11 cellular contexts compared by ENCODE assay signal in genomic region chr7:137091396-137091795, GRCh38.
DNase-seq lines count a peak whose midpoint lies in the region; ATAC-seq and TF ChIP-seq lines count a peak whose summit lies in the region.
"Had no signal": no experiment of that assay in that cellular context is flagged by ENCODE, and none has a peak within 500 bp of the region (broad histone marks: within the 10 kb centered on the region; RNA-seq: fewer than 3 reads in every experiment).

No MANE protein-coding gene starts in this region.

- CTCF ChIA-PET in SK-N-SH (lab: Yijun Ruan, JAX): interaction anchor here (0.8 kb wide), 1 partner anchor 10 kb away, joined by 3 read pairs; no protein-coding TSS in a partner anchor

- POLR2A ChIA-PET in SK-N-SH (lab: Yijun Ruan, JAX): no interaction called here

- no peak for TF ChIP-seq EP300 in SK-N-SH (IDR thresholded peaks at IDR 0.05; ENCODE audit: borderline replicate concordance in 1 of 2, low read depth in 1 of 2, low read length in 1 of 2)

- H3K9ac ChIP-seq in SK-N-SH: no peak overlapping the region

- 36% methylated on average over 2 of the region's 2 CpGs for WGBS in SK-N-SH (ENCODE audit: low lambda C conversion rate)

- H3F3A ChIP-seq in SK-N-SH (replicated peaks; ENCODE audit: insufficient read depth): no peaks in the 10 kb centered on the region

- no peaks in the 10 kb centered on the region for H3K36me3 ChIP-seq in SK-N-SH (replicated peaks in 1 of 2; ENCODE audit: control insufficient read depth in 1 of 2, insufficient read depth in 2 of 2, low read length in 1 of 2)
- no peaks in the 10 kb centered on the region for H3K36me3 ChIP-seq in left ventricle myocardium inferior
- no peaks in the 10 kb centered on the region for H3K36me3 ChIP-seq in upper lobe of right lung

- H3K4me1 ChIP-seq in SK-N-SH (ENCODE audit: control insufficient read depth in 1 of 2, insufficient read depth in 2 of 2, low read depth in 1 of 2, low read length in 1 of 2) (no peaks in the 10 kb centered on the region), left ventricle myocardium inferior (no peaks in the 10 kb centered on the region), upper lobe of right lung (no peaks in the 10 kb centered on the region)

- H3K4me3 ChIP-seq in SK-N-SH (ENCODE audit: low read depth in 2 of 2, low read length in 1 of 2) (no peak overlapping the region), left ventricle myocardium inferior (no peak overlapping the region), upper lobe of right lung (no peak overlapping the region)

- TF ChIP-seq RAD21 in SK-N-SH (IDR thresholded peaks at IDR 0.05; ENCODE audit: low read length): peak; percentile 76

- no peaks in the 10 kb centered on the region for H4K20me1 ChIP-seq in SK-N-SH (ENCODE audit: insufficient read depth)

- intact Hi-C loops in left ventricle myocardium inferior (cut with micrococcal nuclease): no loop called here
- intact Hi-C loops in upper lobe of right lung (cut with DNase I): no loop called here

- no peaks in the 10 kb centered on the region for H3K9me2 ChIP-seq in SK-N-SH

- no peak for ATAC-seq in SK-N-SH treated with all-trans-retinoic acid at 6 μM for 48 hours
- peak; percentile 49 for ATAC-seq in upper lobe of right lung
- no peak for ATAC-seq in HG02884 (IDR thresholded peaks at IDR 0.05; ENCODE audit: unreplicated experiment)
- ATAC-seq: activated T-cell treated with anti-CD3 and anti-CD28 coated beads, Interleukin-2, amount 50 U/mL, for 72 hours had no signal

- H3K4me2 ChIP-seq in SK-N-SH: no peak overlapping the region

- H3K27ac ChIP-seq in SK-N-SH (ENCODE audit: low read depth in 2 of 2, low read length in 1 of 2) (no peak overlapping the region), left ventricle myocardium inferior (replicated peaks) (no peak overlapping the region), upper lobe of right lung (no peak overlapping the region)

- H3K79me2 ChIP-seq in SK-N-SH (ENCODE audit: insufficient read depth): no peaks in the 10 kb centered on the region

- H3K9me3 ChIP-seq in SK-N-SH (no peaks in the 10 kb centered on the region), left ventricle myocardium inferior (replicated peaks) (peaks cover 13% of the 10 kb centered on the region), upper lobe of right lung (no peaks in the 10 kb centered on the region)

- no peaks in the 10 kb centered on the region for H3K27me3 ChIP-seq in SK-N-SH (ENCODE audit: insufficient read depth)
- no peaks in the 10 kb centered on the region for H3K27me3 ChIP-seq in left ventricle myocardium inferior (ENCODE audit: low read depth)
- no peaks in the 10 kb centered on the region for H3K27me3 ChIP-seq in upper lobe of right lung

- TF ChIP-seq CTCF in SK-N-SH (IDR thresholded peaks at IDR 0.05): peak; percentile 37; the same call in 1 of the 2 replicates
- TF ChIP-seq CTCF in left ventricle myocardium inferior (IDR thresholded peaks at IDR 0.05; ENCODE audit: borderline replicate concordance): peak; percentile 47
- TF ChIP-seq CTCF in upper lobe of right lung (IDR thresholded peaks at IDR 0.05): no peak

- peak; percentile 56 for DNase-seq in SK-N-SH
- DNase-seq in UCSD-AML1 (lab: John Stamatoyannopoulos, UW; ENCODE audit: unreplicated experiment): peak; percentile 24
- no peak for DNase-seq in left ventricle myocardium inferior
- DNase-seq in upper lobe of right lung: no peak
- no peak for DNase-seq in activated gamma-delta T cell (lab: John Stamatoyannopoulos, UW)
- DNase-seq in NCI-H1694 (lab: John Stamatoyannopoulos, UW): no peak
- DNase-seq: activated T-cell treated with anti-CD3 and anti-CD28 coated beads, Interleukin-2, amount 50 U/mL, for 72 hours; glutamatergic neuron; stimulated activated naive CD4-positive, alpha-beta T cell treated with Interleukin-2 at 50 U/mL for 16 hours had no signal

- no peak overlapping the region for H2AFZ ChIP-seq in SK-N-SH (ENCODE audit: low read depth)

TF ChIP-seq in SK-N-SH, 30 proteins besides CTCF, POLR2A, EP300 and RAD21:
- TF ChIP-seq IRF3 (IDR thresholded peaks at IDR 0.05; ENCODE audit: low read depth, low read length): no peak
- TF ChIP-seq SMC3 (IDR thresholded peaks at IDR 0.05; ENCODE audit: low read depth, low read length): peak; percentile 33; the same call in 1 of the 2 replicates

TF ChIP-seq in SK-N-SH treated with all-trans-retinoic acid at 6 μM for 48 hours, 23 proteins besides CTCF, POLR2A, EP300 and RAD21:
- TF ChIP-seq TCF4 (CRISPR knock-in tag; IDR thresholded peaks at IDR 0.05; ENCODE audit: borderline replicate concordance) (no peak), ZNF565 (CRISPR knock-in tag; conservative IDR thresholded peaks at IDR 0.05; ENCODE audit: low read depth) (no peak), PPARA (CRISPR knock-in tag; IDR thresholded peaks at IDR 0.05; ENCODE audit: borderline replicate concordance) (no peak), RARB (CRISPR knock-in tag; IDR thresholded peaks at IDR 0.05) (no peak), ZFP3 (CRISPR knock-in tag; IDR thresholded peaks at IDR 0.05) (no peak), CSDC2 (CRISPR knock-in tag; IDR thresholded peaks at IDR 0.05) (no peak), PATZ1 (CRISPR knock-in tag; IDR thresholded peaks at IDR 0.05; ENCODE audit: borderline replicate concordance) (no peak), ZNF70 (CRISPR knock-in tag; IDR thresholded peaks at IDR 0.05) (no peak), ZC3H10 (CRISPR knock-in tag; IDR thresholded peaks at IDR 0.05) (no peak), ARNTL (CRISPR knock-in tag; IDR thresholded peaks at IDR 0.05; ENCODE audit: borderline replicate concordance, low read depth) (no peak), SNAI2 (CRISPR knock-in tag; IDR thresholded peaks at IDR 0.05) (no peak), OSR1 (CRISPR knock-in tag; IDR thresholded peaks at IDR 0.05) (no peak), GLIS3 (CRISPR knock-in tag; IDR thresholded peaks at IDR 0.05) (no peak), ZFP30 (CRISPR knock-in tag; IDR thresholded peaks at IDR 0.05) (no peak), ESRRG (CRISPR knock-in tag; IDR thresholded peaks at IDR 0.05) (no peak), TSHZ2 (CRISPR knock-in tag; IDR thresholded peaks at IDR 0.05) (no peak)

Comparison
In these comparisons a context has a peak if more than half of its experiments do, and no peak if none do; other contexts are left out.
1. DNase-seq: peak in SK-N-SH (single experiment) and UCSD-AML1 (single experiment); none in left ventricle myocardium inferior (single experiment), upper lobe of right lung (single experiment), activated gamma-delta T cell (single experiment) and NCI-H1694 (single experiment).